In genomic region chr3:49013738-49014660, GRCh38 we compare ENCODE assay signal across 8 cellular contexts. TPM values are rescaled to one million over a fixed set of nuclear protein-coding genes. Genes with fewer than 3 reads are reported as not detected.
A peak's percentile ranks its signal among the peaks of the same experiment; 100 is the strongest.
DNase-seq lines count a peak whose midpoint lies in the region; ATAC-seq and TF ChIP-seq lines count a peak whose summit lies in the region.

No MANE protein-coding gene starts in this region.

- no peaks in the 10 kb centered on the region for H3K9me3 Mint-ChIP-seq in naive thymus-derived CD8-positive, alpha-beta T cell

- peaks cover 0 to 7% of the 10 kb centered on the region in 2 donors for H3K4me1 ChIP-seq in breast epithelium

- DNase-seq in 8988T (peak; percentile 86), G401 (ENCODE audit: low spot score) (peak; percentile 30), RPMI7951 (ENCODE audit: low read depth) (peak; percentile 26), breast epithelium (ENCODE audit: low spot score in 2 of 2) (no peak), NCI-H2081 (lab: John Stamatoyannopoulos, UW) (no peak), NCI-H128 (lab: John Stamatoyannopoulos, UW; ENCODE audit: unreplicated experiment) (no peak)
- peak in 5 of 10 donors; percentile 22 to 45 (median 41) for DNase-seq in naive thymus-derived CD8-positive, alpha-beta T cell

- ATAC-seq in naive thymus-derived CD8-positive, alpha-beta T cell = peak; percentile 30 to 32
- ATAC-seq in GM18870 (IDR thresholded peaks at IDR 0.05; ENCODE audit: unreplicated experiment) = no peak

- H3K4me1 Mint-ChIP-seq in naive thymus-derived CD8-positive, alpha-beta T cell = peaks cover 13 to 44% (median 17%) of the 10 kb centered on the region in 4 donors

- no peak overlapping the region for H3K27ac ChIP-seq in breast epithelium

- no peaks in the 10 kb centered on the region for H3K9me3 ChIP-seq in breast epithelium

- peaks cover 7% of the 10 kb centered on the region for H3K36me3 ChIP-seq in breast epithelium

- in situ Hi-C loops in G401 (cut with HindIII; ENCODE audit: low sequenced_read_pairs) = no loop called here

- H3K27ac Mint-ChIP-seq in naive thymus-derived CD8-positive, alpha-beta T cell = no peak overlapping the region

- no peaks in the 10 kb centered on the region for H3K27me3 Mint-ChIP-seq in naive thymus-derived CD8-positive, alpha-beta T cell

- TF ChIP-seq POLR2A in breast epithelium (IDR thresholded peaks at IDR 0.05) = no peak

- H3K36me3 Mint-ChIP-seq in naive thymus-derived CD8-positive, alpha-beta T cell = peaks cover 0 to 33% (median 3%) of the 10 kb centered on the region in 3 donors

- no peak overlapping the region for H3K4me3 ChIP-seq in breast epithelium

- TF ChIP-seq CTCF in breast epithelium (IDR thresholded peaks at IDR 0.05) = peak in 2 of 3 donors; percentile 42 to 48

- intact Hi-C loops in breast epithelium (cut with DNase I; ENCODE audit: low total_unique reads) = no loop called here

- no peak overlapping the region for H3K4me3 Mint-ChIP-seq in naive thymus-derived CD8-positive, alpha-beta T cell

- H3K27me3 ChIP-seq in breast epithelium = no peaks in the 10 kb centered on the region

- POLR2A ChIA-PET in naive thymus-derived CD8-positive, alpha-beta T cell (lab: Charles Lee) = interaction anchor here (0.6 to 4.3 kb wide), 7 partner anchors 7 to 134 kb away, joined by 3 to 29 read pairs (median 9); partner anchors contain the start of genes NDUFAF3 and P4HTM

RNA-seq across cellular contexts. Expression of gene DALRD3, which starts 4.4 kb away (rescaled TPM):
- total RNA-seq in G401 (2014; rRNA removed; shearing (Covaris generic)) = 49.6 and 62.8 TPM in 2 replicates
- 46.4 and 54.9 TPM in 2 replicates for total RNA-seq in RPMI7951 (2014; rRNA removed; shearing (Covaris generic))
- 10 to 100 TPM; 27.5 to 48.4 (median 37.7) TPM for total RNA-seq in breast epithelium
- total RNA-seq in naive thymus-derived CD8-positive, alpha-beta T cell = 10 to 100 TPM; 23.9 to 24.2 TPM
- polyA plus RNA-seq in naive thymus-derived CD8-positive, alpha-beta T cell = 10 to 100 TPM; 20.8 to 21.9 (median 21.8) TPM

RNA-seq across cellular contexts. Expression of gene WDR6, which starts 6.8 kb away (rescaled TPM):
- 154 and 164 TPM in 2 replicates for total RNA-seq in G401 (2014; rRNA removed; shearing (Covaris generic))
- 44.7 and 49.5 TPM in 2 replicates for total RNA-seq in RPMI7951 (2014; rRNA removed; shearing (Covaris generic))
- 100 to 1,000 TPM in 2 of 3 donors, 10 to 100 TPM in 1; 57.9 to 143 (median 135) TPM for total RNA-seq in breast epithelium
- 100 to 1,000 TPM; 332 to 351 TPM for total RNA-seq in naive thymus-derived CD8-positive, alpha-beta T cell
- polyA plus RNA-seq in naive thymus-derived CD8-positive, alpha-beta T cell = 100 to 1,000 TPM in 2 of 3 donors, 10 to 100 TPM in 1; 96.3 to 126 (median 111) TPM

RNA-seq across cellular contexts. Expression of gene NDUFAF3, which starts 7.9 kb away (rescaled TPM):
- 90.8 and 109 TPM in 2 replicates for total RNA-seq in G401 (2014; rRNA removed; shearing (Covaris generic))
- total RNA-seq in RPMI7951 (2014; rRNA removed; shearing (Covaris generic)) = 260 and 301 TPM in 2 replicates
- total RNA-seq in breast epithelium = 100 to 1,000 TPM; 151 to 171 (median 164) TPM
- total RNA-seq in naive thymus-derived CD8-positive, alpha-beta T cell = 10 to 100 TPM; 87.1 to 89.2 TPM
- 100 to 1,000 TPM; 140 to 226 (median 202) TPM for polyA plus RNA-seq in naive thymus-derived CD8-positive, alpha-beta T cell

RNA-seq across cellular contexts. Expression of gene IMPDH2, which starts 15.2 kb away (rescaled TPM):
- 248 and 315 TPM in 2 replicates for total RNA-seq in G401 (2014; rRNA removed; shearing (Covaris generic))
- total RNA-seq in RPMI7951 (2014; rRNA removed; shearing (Covaris generic)) = 305 and 426 TPM in 2 replicates
- total RNA-seq in breast epithelium = 100 to 1,000 TPM; 123 to 216 (median 178) TPM
- total RNA-seq in naive thymus-derived CD8-positive, alpha-beta T cell = 100 to 1,000 TPM; 121 to 129 TPM
- 100 to 1,000 TPM in 2 of 3 donors, 10 to 100 TPM in 1; 97.3 to 121 (median 118) TPM for polyA plus RNA-seq in naive thymus-derived CD8-positive, alpha-beta T cell

RNA-seq across cellular contexts. Expression of gene P4HTM, which starts 24.0 kb away (rescaled TPM):
- total RNA-seq in G401 (2014; rRNA removed; shearing (Covaris generic)) = 0.03 TPM in 1 of 2 replicates, not detected in the other
- 3.3 and 4.0 TPM in 2 replicates for total RNA-seq in RPMI7951 (2014; rRNA removed; shearing (Covaris generic))
- 10 to 100 TPM; 29.9 to 59.7 (median 58.7) TPM for total RNA-seq in breast epithelium
- 10 to 100 TPM; 57.0 to 62.5 TPM for total RNA-seq in naive thymus-derived CD8-positive, alpha-beta T cell
- polyA plus RNA-seq in naive thymus-derived CD8-positive, alpha-beta T cell = 10 to 100 TPM; 20.3 to 23.3 (median 22.9) TPM

Comparison
In these comparisons a context has a peak if more than half of its experiments do, and no peak if none do; other contexts are left out.
1. DNase-seq: peak in 8988T (single experiment), G401 (single experiment) and RPMI7951 (single experiment); none in breast epithelium (0 of 2), NCI-H2081 (0 of 2) and NCI-H128 (single experiment).